In the genomic region with DNA sequence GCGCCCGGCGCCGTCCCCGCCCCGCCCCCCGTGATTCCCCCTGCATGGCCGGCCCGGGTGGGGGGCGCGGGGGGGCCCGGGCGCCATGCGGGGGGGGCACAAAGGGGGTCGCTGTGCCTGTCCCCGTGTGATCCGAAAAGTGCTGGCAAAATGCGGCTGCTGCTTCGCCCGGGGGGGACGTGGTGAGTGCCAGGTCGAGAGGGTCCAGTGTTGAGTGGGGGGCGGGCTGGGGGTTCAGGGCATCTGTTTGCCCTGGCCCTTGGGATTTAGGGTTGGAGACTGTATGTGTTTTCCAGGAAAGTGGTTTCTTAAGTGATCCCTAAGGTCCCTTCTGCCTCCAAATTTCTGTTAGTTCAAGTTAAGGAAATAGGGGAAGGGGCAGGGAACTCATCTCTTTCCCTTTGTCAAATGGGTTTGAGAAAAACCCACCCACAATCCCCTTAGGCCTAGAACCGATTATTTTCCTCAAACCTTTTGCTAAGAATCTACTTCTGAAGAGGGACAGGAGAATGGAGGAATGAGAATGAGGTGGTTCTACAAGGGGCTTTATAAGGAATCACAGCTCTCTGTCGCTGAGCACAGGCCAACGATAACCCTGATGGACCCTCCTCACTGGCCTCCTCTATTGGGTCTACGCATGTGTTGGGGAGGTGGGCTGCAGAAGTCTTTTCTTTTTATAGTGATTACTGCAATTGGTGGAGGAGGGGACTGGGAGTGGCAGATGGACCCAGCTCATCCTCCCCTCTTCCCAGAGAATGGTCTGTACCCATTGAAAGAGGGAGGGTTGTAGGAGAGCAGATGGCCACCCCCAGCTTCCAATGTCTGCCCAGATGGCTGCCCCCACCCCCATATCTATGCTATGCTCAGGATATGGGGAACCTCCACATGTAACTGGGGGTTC, we compare ENCODE assay signal across 9 cellular contexts. TPM values are rescaled to one million over a fixed set of nuclear protein-coding genes. Genes with fewer than 3 reads are reported as not detected.
DNase-seq lines count a peak whose midpoint lies in the region; ATAC-seq, FAIRE-seq and TF ChIP-seq lines count a peak whose summit lies in the region.
"Had no signal": no experiment of that assay in that cellular context is flagged by ENCODE, and none has a peak within 500 bp of the region (broad histone marks: within the 10 kb centered on the region; RNA-seq: fewer than 3 reads in every experiment).

No MANE protein-coding gene starts in this region.

- DNase-seq in AG04449 (ENCODE audit: low read depth, low spot score), result no peak
- DNase-seq in HFFc6, result no peak
- no peak for DNase-seq in K562 (ENCODE audit: extremely low read depth in 1 of 4, low spot score in 3 of 4)
- no peak for DNase-seq in middle frontal gyrus (ENCODE audit: extremely low spot score, low spot score)
- DNase-seq in NOMO-1 treated with DMSO at 0.1 percent for 48 hours (lab: John Stamatoyannopoulos, UW; ENCODE audit: unreplicated experiment), result no peak
- no peak for DNase-seq in DMS114 treated with DMSO at 0.1 percent for 48 hours (lab: John Stamatoyannopoulos, UW; ENCODE audit: unreplicated experiment)
- DNase-seq: foreskin melanocyte had no signal

- peak overlapping the region; percentile 81 for H3K4me3 Mint-ChIP-seq in HFFc6

- no peak for TF ChIP-seq EP300 in K562 (IDR thresholded peaks at IDR 0.05; ENCODE audit: low read length)

- no peak overlapping the region for H3K27ac Mint-ChIP-seq in HFFc6

- H2AFZ ChIP-seq in K562 (ENCODE audit: low read depth, low read length), result peak overlapping the region; percentile 35; the same call in 1 of the 2 replicates

- POLR2A ChIA-PET in AG04449 (lab: Yijun Ruan, JAX), result interaction anchor here (0.5 to 2.0 kb wide), 7 partner anchors 9 to 91 kb away, joined by 3 to 6 read pairs (median 3); a partner anchor contains a TSS
- POLR2A ChIA-PET in K562 (lab: Yijun Ruan, JAX), result interaction anchor here (0.8 to 1.7 kb wide), 6 partner anchors 8 to 96 kb away, joined by 3 to 6 read pairs (median 4); a partner anchor contains a TSS

- intact Hi-C loops in K562 (cut with micrococcal nuclease), result no loop called here

- TF ChIP-seq CTCF in AG04449 (IDR thresholded peaks at IDR 0.05; ENCODE audit: insufficient read depth, low read length, missing control alignments), result no peak
- TF ChIP-seq CTCF in HFFc6 (IDR thresholded peaks at IDR 0.05), result no peak
- no peak for TF ChIP-seq CTCF in K562 (IDR thresholded peaks at IDR 0.05 in 2 of 3, conservative IDR thresholded peaks at IDR 0.05 in 1 of 3; ENCODE audit: insufficient read depth in 2 of 3, low read depth in 1 of 3, low read length in 3 of 3)

- in situ Hi-C loops in K562 (cut with MboI), result no loop called here

- H3K4me3 ChIP-seq in AG04449 (ENCODE audit: low read depth, low read length) (peak overlapping the region; percentile 70), K562 (peak overlapping the region; percentile 65), muscle layer of duodenum (ENCODE audit: low read depth in 1 of 2, low read length in 2 of 2) (peak overlapping the region; percentile 57 to 74)

- BruUV-seq in K562 (replicated peaks; lab: Mats Ljungman, UMichigan), result TSS peak; percentile 79

- peak overlapping the region; percentile 55 to 89 for H3K9ac ChIP-seq in K562 (ENCODE audit: insufficient read depth in 1 of 2, low read depth in 2 of 2, low read length in 2 of 2)

- CTCF ChIA-PET in AG04449 (lab: Yijun Ruan, JAX), result interaction anchor here (0.8 to 9.9 kb wide), 4 partner anchors 9 to 70 kb away, joined by 3 to 113 read pairs (median 17); a partner anchor contains a TSS
- CTCF ChIA-PET in K562 (lab: Yijun Ruan, JAX; ENCODE audit: low intra/inter-chr PET ratio), result no interaction called here

- H3K27me3 ChIP-seq in K562 (ENCODE audit: control insufficient read depth in 2 of 2, insufficient read depth in 2 of 2, low read length in 2 of 2) (no peaks in the 10 kb centered on the region), muscle layer of duodenum (ENCODE audit: low read depth, low read length) (peaks cover 15% of the 10 kb centered on the region)

- no peak for TF ChIP-seq RAD21 in K562 (CRISPR knock-in tag; conservative IDR thresholded peaks at IDR 0.05 in 1 of 2, IDR thresholded peaks at IDR 0.05 in 1 of 2)

- peaks cover 4% of the 10 kb centered on the region for H3K9me1 ChIP-seq in K562 (ENCODE audit: control insufficient read depth, insufficient read depth, low read length)

- H3K27ac ChIP-seq in K562 (ENCODE audit: extremely low read depth, low read depth, low read length) (peak overlapping the region; percentile 72), muscle layer of duodenum (ENCODE audit: low read length) (no peak overlapping the region)

- H3K9me3 Mint-ChIP-seq in HFFc6, result no peaks in the 10 kb centered on the region

- peaks cover 3% of the 10 kb centered on the region; the same call in 1 of the 2 replicates for H3K27me3 Mint-ChIP-seq in HFFc6 (ENCODE audit: insufficient read depth)

- no peak for FAIRE-seq in K562 (lab: Jason Lieb, UNC)

- H3K4me1 ChIP-seq in K562 (replicated peaks in 1 of 2; ENCODE audit: control insufficient read depth in 2 of 2, insufficient read depth in 2 of 2, low read length in 2 of 2) (peaks cover 50 to 57% of the 10 kb centered on the region in 2 experiments), muscle layer of duodenum (ENCODE audit: control insufficient read depth in 1 of 2, insufficient read depth in 2 of 2, low read length in 2 of 2) (peaks cover 0 to 62% of the 10 kb centered on the region in 2 donors)

- peaks cover 13% of the 10 kb centered on the region for H3K36me3 Mint-ChIP-seq in HFFc6 (ENCODE audit: low read depth)

- H3K4me1 Mint-ChIP-seq in HFFc6 (ENCODE audit: low read depth), result peaks cover 20% of the 10 kb centered on the region

- H3K4me2 ChIP-seq in K562 (ENCODE audit: insufficient read depth, low read length), result peak overlapping the region; percentile 67

- peaks cover 2% of the 10 kb centered on the region; the same call in 2 of the 3 replicates for H3K79me2 ChIP-seq in K562 (ENCODE audit: control insufficient read depth, insufficient read depth, low read length)

- H3K9me3 ChIP-seq in K562 (replicated peaks; ENCODE audit: control insufficient read depth, insufficient read depth, low read depth, low read length), result no peaks in the 10 kb centered on the region
- no peaks in the 10 kb centered on the region for H3K9me3 ChIP-seq in muscle layer of duodenum (ENCODE audit: control insufficient read depth in 1 of 2, low read length in 2 of 2)

- H4K20me1 ChIP-seq in K562 (replicated peaks; ENCODE audit: control insufficient read depth, insufficient read depth, low read length), result no peaks in the 10 kb centered on the region

- ATAC-seq in K562 (no peak), HG03354 (IDR thresholded peaks at IDR 0.05; ENCODE audit: poor library complexity, severe bottlenecking, unreplicated experiment) (no peak)

- TF ChIP-seq POLR2A in K562 (conservative IDR thresholded peaks at IDR 0.05), result no peak

- 32% methylated on average over 6 of the region's 27 CpGs for WGBS in K562 (ENCODE audit: insufficient coverage, low coverage, missing lambda C conversion rate)

- peaks cover 16% of the 10 kb centered on the region; the same call in 2 of the 3 replicates for H3K36me3 ChIP-seq in K562 (ENCODE audit: control insufficient read depth, insufficient read depth, low read length)
- peaks cover 6 to 35% of the 10 kb centered on the region in 2 donors for H3K36me3 ChIP-seq in muscle layer of duodenum (ENCODE audit: control insufficient read depth in 1 of 2, insufficient read depth in 2 of 2, low read length in 2 of 2)

RNA-seq across cellular contexts. Expression of a gene that starts 0.8 kb away (rescaled TPM):
- total RNA-seq in HFFc6 (2021; fragmentation: NEBNext Ultra II Directional; extraction: Animal tissue kit (Norgen Biotek cat#: 25700)), result 10 to 100 TPM; 10.2 to 21.9 (median 11.9) TPM
- 50.1 and 109 TPM in 2 replicates for total RNA-seq in K562 (2011; cell fraction: chromatin; rRNA removed; ENCODE audit: low replicate concordance)
- 60.5 and 65.7 TPM in 2 replicates for total RNA-seq in K562 (2011; cell fraction: nucleolus; rRNA removed)
- 44.0 and 54.3 TPM in 2 replicates for total RNA-seq in K562 (2011; cell fraction: nucleoplasm; rRNA removed)
- total RNA-seq in K562 (2014; rRNA removed), result 11.6 and 18.6 TPM in 2 replicates
- total RNA-seq in K562 (2014; rRNA removed; fragmentation: Illumina TruSeq; extraction: Trizol), result 7.5 and 9.2 TPM in 2 replicates
- total RNA-seq in K562 (2015; rRNA removed; fragmentation: Illumina TruSeq; extraction: Trizol), result 4.9 and 6.1 TPM in 2 replicates
- 13.6 and 15.0 TPM in 2 replicates for total RNA-seq in K562 (2021)
- polyA plus RNA-seq in K562 (2011; rRNA removed), result 13.3 and 18.1 TPM in 2 replicates
- 8.7 and 11.6 TPM in 2 replicates for polyA plus RNA-seq in K562 (2011; cell fraction: cytosol; rRNA removed)
- polyA plus RNA-seq in K562 (2011; cell fraction: nucleus; rRNA removed), result 115 and 121 TPM in 2 replicates
- polyA plus RNA-seq in K562 (2012), result 13.4 and 18.0 TPM in 2 replicates
- 14.1 and 14.9 TPM in 2 replicates for polyA plus RNA-seq in K562 (2014; fragmentation: Illumina TruSeq; extraction: Trizol)
- polyA plus RNA-seq in K562 (2014; fragmentation: Nextera tagmentation; extraction: Ambion mirVana), result 1 to 10 TPM in 1 of 2 experiments, under 1 TPM in 1; 0.13 to 1.4 TPM
- 16.0 and 17.3 TPM in 2 replicates for polyA plus RNA-seq in K562 (2014; rRNA removed)
- polyA minus RNA-seq in K562 (2011; rRNA and poly(A)+ RNA removed), result 6.2 and 7.1 TPM in 2 replicates
- 2.8 TPM in 2 replicates for polyA minus RNA-seq in K562 (2011; cell fraction: cytosol; rRNA and poly(A)+ RNA removed)
- 10.5 and 16.6 TPM in 2 replicates for polyA minus RNA-seq in K562 (2011; cell fraction: nucleus; rRNA and poly(A)+ RNA removed)

RNA-seq across cellular contexts. Expression of a gene that starts 7.4 kb away (rescaled TPM):
- 10 to 100 TPM; 17.7 to 21.0 (median 19.2) TPM for total RNA-seq in HFFc6 (2021; fragmentation: NEBNext Ultra II Directional; extraction: Animal tissue kit (Norgen Biotek cat#: 25700))
- total RNA-seq in K562 (2011; cell fraction: chromatin; rRNA removed; ENCODE audit: low replicate concordance), result 0.44 and 0.72 TPM in 2 replicates
- total RNA-seq in K562 (2011; cell fraction: nucleolus; rRNA removed), result 0.13 TPM in 1 of 2 replicates, not detected in the other
- 0.29 and 1.1 TPM in 2 replicates for total RNA-seq in K562 (2011; cell fraction: nucleoplasm; rRNA removed)
- not detected in 2 replicates for total RNA-seq in K562 (2014; rRNA removed)
- not detected in 2 replicates for total RNA-seq in K562 (2014; rRNA removed; fragmentation: Illumina TruSeq; extraction: Trizol)
- not detected in 2 replicates for total RNA-seq in K562 (2015; rRNA removed; fragmentation: Illumina TruSeq; extraction: Trizol)
- total RNA-seq in K562 (2021), result 0.09 TPM in 1 of 2 replicates, not detected in the other
- polyA plus RNA-seq in K562 (2011; rRNA removed), result 0.15 TPM in 1 of 2 replicates, not detected in the other
- polyA plus RNA-seq in K562 (2011; cell fraction: cytosol; rRNA removed), result 0.03 and 0.04 TPM in 2 replicates
- polyA plus RNA-seq in K562 (2011; cell fraction: nucleus; rRNA removed), result 0.53 and 0.62 TPM in 2 replicates
- polyA plus RNA-seq in K562 (2012), result 0.05 TPM in 1 of 2 replicates, not detected in the other
- not detected in 2 replicates for polyA plus RNA-seq in K562 (2014; fragmentation: Illumina TruSeq; extraction: Trizol)
- under 1 TPM; 0.03 to 0.06 TPM for polyA plus RNA-seq in K562 (2014; fragmentation: Nextera tagmentation; extraction: Ambion mirVana)
- polyA plus RNA-seq in K562 (2014; rRNA removed), result not detected in 2 replicates
- polyA minus RNA-seq in K562 (2011; rRNA and poly(A)+ RNA removed), result not detected in 2 replicates
- polyA minus RNA-seq in K562 (2011; cell fraction: cytosol; rRNA and poly(A)+ RNA removed), result not detected in 2 replicates
- polyA minus RNA-seq in K562 (2011; cell fraction: nucleus; rRNA and poly(A)+ RNA removed), result 0.13 TPM in 1 of 2 replicates, not detected in the other

RNA-seq across cellular contexts. Expression of a gene that starts 20.9 kb away (rescaled TPM):
- 1 to 10 TPM; 1.4 to 3.1 (median 2.3) TPM for total RNA-seq in HFFc6 (2021; fragmentation: NEBNext Ultra II Directional; extraction: Animal tissue kit (Norgen Biotek cat#: 25700))
- total RNA-seq in K562 (2011; cell fraction: chromatin; rRNA removed; ENCODE audit: low replicate concordance), result 50.8 and 90.4 TPM in 2 replicates
- 64.4 and 74.2 TPM in 2 replicates for total RNA-seq in K562 (2011; cell fraction: nucleolus; rRNA removed)
- 62.8 and 71.3 TPM in 2 replicates for total RNA-seq in K562 (2011; cell fraction: nucleoplasm; rRNA removed)
- total RNA-seq in K562 (2014; rRNA removed) (18.3 and 21.8 TPM in 2 replicates), K562 (2014; rRNA removed; fragmentation: Illumina TruSeq; extraction: Trizol) (5.9 and 7.7 TPM in 2 replicates), K562 (2015; rRNA removed; fragmentation: Illumina TruSeq; extraction: Trizol) (9.8 and 9.9 TPM in 2 replicates), K562 (2021) (26.3 and 32.2 TPM in 2 replicates)
- polyA plus RNA-seq in K562 (2011; rRNA removed) (7.3 and 12.2 TPM in 2 replicates), K562 (2014; fragmentation: Illumina TruSeq; extraction: Trizol) (17.4 and 17.5 TPM in 2 replicates), K562 (2014; fragmentation: Nextera tagmentation; extraction: Ambion mirVana) (1 to 10 TPM; 1.0 to 1.7 TPM), K562 (2014; rRNA removed) (20.6 and 21.0 TPM in 2 replicates)
- 7.6 and 15.8 TPM in 2 replicates for polyA plus RNA-seq in K562 (2011; cell fraction: cytosol; rRNA removed)
- 63.0 and 75.2 TPM in 2 replicates for polyA plus RNA-seq in K562 (2011; cell fraction: nucleus; rRNA removed)
- 14.4 and 26.8 TPM in 2 replicates for polyA plus RNA-seq in K562 (2012)
- polyA minus RNA-seq in K562 (2011; rRNA and poly(A)+ RNA removed), result 6.4 and 6.5 TPM in 2 replicates
- 5.6 and 11.6 TPM in 2 replicates for polyA minus RNA-seq in K562 (2011; cell fraction: cytosol; rRNA and poly(A)+ RNA removed)
- polyA minus RNA-seq in K562 (2011; cell fraction: nucleus; rRNA and poly(A)+ RNA removed), result 28.7 and 34.7 TPM in 2 replicates

RNA-seq across cellular contexts. Expression of a gene that starts 21.1 kb away (rescaled TPM):
- total RNA-seq in HFFc6 (2021; fragmentation: NEBNext Ultra II Directional; extraction: Animal tissue kit (Norgen Biotek cat#: 25700)), result 10 to 100 TPM; 21.1 to 33.1 (median 24.3) TPM
- total RNA-seq in K562 (2011; cell fraction: chromatin; rRNA removed; ENCODE audit: low replicate concordance), result 28.9 and 41.5 TPM in 2 replicates
- total RNA-seq in K562 (2011; cell fraction: nucleolus; rRNA removed), result 20.9 and 21.7 TPM in 2 replicates
- 26.5 and 30.7 TPM in 2 replicates for total RNA-seq in K562 (2011; cell fraction: nucleoplasm; rRNA removed)
- total RNA-seq in K562 (2014; rRNA removed) (13.8 and 20.7 TPM in 2 replicates), K562 (2014; rRNA removed; fragmentation: Illumina TruSeq; extraction: Trizol) (18.3 and 19.9 TPM in 2 replicates), K562 (2015; rRNA removed; fragmentation: Illumina TruSeq; extraction: Trizol) (18.0 and 22.3 TPM in 2 replicates), K562 (2021) (28.8 and 29.3 TPM in 2 replicates)
- polyA plus RNA-seq in K562 (2011; rRNA removed) (31.3 and 31.4 TPM in 2 replicates), K562 (2014; fragmentation: Illumina TruSeq; extraction: Trizol) (39.5 and 41.4 TPM in 2 replicates), K562 (2014; fragmentation: Nextera tagmentation; extraction: Ambion mirVana) (10 to 100 TPM in 1 of 2 experiments, 1 to 10 TPM in 1; 9.0 to 10.8 TPM), K562 (2014; rRNA removed) (18.5 and 25.8 TPM in 2 replicates)
- 16.1 and 24.3 TPM in 2 replicates for polyA plus RNA-seq in K562 (2011; cell fraction: cytosol; rRNA removed)
- 42.4 and 45.7 TPM in 2 replicates for polyA plus RNA-seq in K562 (2011; cell fraction: nucleus; rRNA removed)
- polyA plus RNA-seq in K562 (2012), result 23.2 and 26.6 TPM in 2 replicates
- polyA minus RNA-seq in K562 (2011; rRNA and poly(A)+ RNA removed), result 20.2 and 21.0 TPM in 2 replicates
- 9.1 and 18.2 TPM in 2 replicates for polyA minus RNA-seq in K562 (2011; cell fraction: cytosol; rRNA and poly(A)+ RNA removed)
- 6.7 and 9.2 TPM in 2 replicates for polyA minus RNA-seq in K562 (2011; cell fraction: nucleus; rRNA and poly(A)+ RNA removed)

Comparison
In these comparisons a context has a peak if more than half of its experiments do, and no peak if none do; other contexts are left out.
1. RNA of a gene that starts 7.4 kb away (total RNA-seq): 17.7 to 21.0 TPM in HFFc6; 0.09 to 1.1 TPM in K562; every median in the first group is over 4 times any median in the second.
2. Peak in every context shown above with its lines, with median percentiles within 50 percentile points of each other: H3K4me3 ChIP-seq.